ENCODE assay signal across 1 cellular context in the genomic region with DNA sequence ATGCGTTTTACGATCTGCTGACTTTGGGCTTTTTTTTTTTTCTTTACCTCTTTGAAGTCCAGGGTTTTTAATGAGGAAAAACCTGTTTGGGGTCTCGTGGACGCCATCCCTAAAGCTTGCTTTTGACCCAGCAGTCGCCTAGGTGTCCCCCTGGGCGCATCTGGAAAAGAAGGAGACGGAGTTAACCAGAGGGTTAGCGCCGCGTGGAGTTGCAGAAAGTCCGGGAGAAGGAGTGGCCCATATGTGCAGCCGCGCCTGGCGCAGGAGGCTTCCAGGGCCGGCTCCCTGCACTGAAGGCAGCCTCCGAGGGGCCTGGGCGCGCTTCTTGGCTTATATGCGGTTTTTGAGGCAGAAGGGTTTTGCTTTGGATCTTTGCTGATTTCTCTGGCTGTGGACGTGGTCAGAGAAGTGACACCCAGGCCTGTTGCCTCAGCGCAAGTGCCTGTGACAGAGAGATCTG.
TF ChIP-seq lines count a peak whose summit lies in the region.

No MANE protein-coding gene starts in this region.

TF ChIP-seq in HepG2, 621 proteins besides CTCF, POLR2A, EP300 and RAD21 (continued from another document and continues in another):
- no peak for TF ChIP-seq ZNF180 (CRISPR knock-in tag; IDR thresholded peaks at IDR 0.05; ENCODE audit: borderline replicate concordance, low read depth)
- TF ChIP-seq, protein P1, sequence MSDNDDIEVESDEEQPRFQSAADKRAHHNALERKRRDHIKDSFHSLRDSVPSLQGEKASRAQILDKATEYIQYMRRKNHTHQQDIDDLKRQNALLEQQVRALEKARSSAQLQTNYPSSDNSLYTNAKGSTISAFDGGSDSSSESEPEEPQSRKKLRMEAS (IDR thresholded peaks at IDR 0.05): 0 out of 2 replicates have a peak, but pooled peaks have one; percentile 5
- no peak for TF ChIP-seq ZSCAN12 (CRISPR knock-in tag; IDR thresholded peaks at IDR 0.05)
- TF ChIP-seq, protein P2, sequence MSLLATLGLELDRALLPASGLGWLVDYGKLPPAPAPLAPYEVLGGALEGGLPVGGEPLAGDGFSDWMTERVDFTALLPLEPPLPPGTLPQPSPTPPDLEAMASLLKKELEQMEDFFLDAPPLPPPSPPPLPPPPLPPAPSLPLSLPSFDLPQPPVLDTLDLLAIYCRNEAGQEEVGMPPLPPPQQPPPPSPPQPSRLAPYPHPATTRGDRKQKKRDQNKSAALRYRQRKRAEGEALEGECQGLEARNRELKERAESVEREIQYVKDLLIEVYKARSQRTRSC (CRISPR knock-in tag; IDR thresholded peaks at IDR 0.05; ENCODE audit: low read depth): peak; percentile 78; the same call in 1 of the 2 replicates
- TF ChIP-seq, protein P3, sequence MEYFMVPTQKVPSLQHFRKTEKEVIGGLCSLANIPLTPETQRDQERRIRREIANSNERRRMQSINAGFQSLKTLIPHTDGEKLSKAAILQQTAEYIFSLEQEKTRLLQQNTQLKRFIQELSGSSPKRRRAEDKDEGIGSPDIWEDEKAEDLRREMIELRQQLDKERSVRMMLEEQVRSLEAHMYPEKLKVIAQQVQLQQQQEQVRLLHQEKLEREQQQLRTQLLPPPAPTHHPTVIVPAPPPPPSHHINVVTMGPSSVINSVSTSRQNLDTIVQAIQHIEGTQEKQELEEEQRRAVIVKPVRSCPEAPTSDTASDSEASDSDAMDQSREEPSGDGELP (IDR thresholded peaks at IDR 0.05; ENCODE audit: borderline replicate concordance, low read depth): no peak
- no peak for TF ChIP-seq XRCC5 (optimal IDR thresholded peaks at IDR 0.05; ENCODE audit: low read length)
- no peak for TF ChIP-seq ZNF558 (CRISPR knock-in tag; IDR thresholded peaks at IDR 0.05; ENCODE audit: borderline replicate concordance)
- no peak for TF ChIP-seq RAD51 (IDR thresholded peaks at IDR 0.05; ENCODE audit: borderline replicate concordance)
- TF ChIP-seq ZMYM3 (CRISPR knock-in tag; IDR thresholded peaks at IDR 0.05): no peak
- no peak for TF ChIP-seq SRSF4 (IDR thresholded peaks at IDR 0.05; ENCODE audit: low read depth, low read length, poor library complexity, severe bottlenecking)
- no peak; the same call in 1 of the 2 replicates for TF ChIP-seq HOXA5 (CRISPR knock-in tag; IDR thresholded peaks at IDR 0.05)
- TF ChIP-seq ZNF75D (CRISPR knock-in tag; IDR thresholded peaks at IDR 0.05; ENCODE audit: borderline replicate concordance): no peak
- no peak for TF ChIP-seq MIER3 (CRISPR knock-in tag; IDR thresholded peaks at IDR 0.05; ENCODE audit: borderline replicate concordance)
- TF ChIP-seq, protein P4, sequence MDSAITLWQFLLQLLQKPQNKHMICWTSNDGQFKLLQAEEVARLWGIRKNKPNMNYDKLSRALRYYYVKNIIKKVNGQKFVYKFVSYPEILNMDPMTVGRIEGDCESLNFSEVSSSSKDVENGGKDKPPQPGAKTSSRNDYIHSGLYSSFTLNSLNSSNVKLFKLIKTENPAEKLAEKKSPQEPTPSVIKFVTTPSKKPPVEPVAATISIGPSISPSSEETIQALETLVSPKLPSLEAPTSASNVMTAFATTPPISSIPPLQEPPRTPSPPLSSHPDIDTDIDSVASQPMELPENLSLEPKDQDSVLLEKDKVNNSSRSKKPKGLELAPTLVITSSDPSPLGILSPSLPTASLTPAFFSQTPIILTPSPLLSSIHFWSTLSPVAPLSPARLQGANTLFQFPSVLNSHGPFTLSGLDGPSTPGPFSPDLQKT (CRISPR knock-in tag; IDR thresholded peaks at IDR 0.05; ENCODE audit: borderline replicate concordance): no peak
- no peak for TF ChIP-seq HMG20A (CRISPR knock-in tag; IDR thresholded peaks at IDR 0.05; ENCODE audit: borderline replicate concordance)
- TF ChIP-seq RARG (CRISPR knock-in tag; IDR thresholded peaks at IDR 0.05; ENCODE audit: low read depth): 0 out of 2 replicates have a peak, but pooled peaks have one; percentile 29
- no peak for TF ChIP-seq NRL (CRISPR knock-in tag; IDR thresholded peaks at IDR 0.05; ENCODE audit: borderline replicate concordance)
- TF ChIP-seq ZNF12 (CRISPR knock-in tag; IDR thresholded peaks at IDR 0.05): no peak
- TF ChIP-seq HNF4G (IDR thresholded peaks at IDR 0.05; ENCODE audit: borderline replicate concordance, low read depth, low read length): no peak
- TF ChIP-seq HNF4G (CRISPR knock-in tag; IDR thresholded peaks at IDR 0.05; ENCODE audit: borderline replicate concordance, low read depth): no peak
- no peak for TF ChIP-seq YEATS2 (CRISPR knock-in tag; IDR thresholded peaks at IDR 0.05; ENCODE audit: borderline replicate concordance)
- 0 out of 2 replicates have a peak, but pooled peaks have one; percentile 57 for TF ChIP-seq ZNF816 (CRISPR knock-in tag; IDR thresholded peaks at IDR 0.05; ENCODE audit: borderline replicate concordance)
- no peak for TF ChIP-seq PTBP1 (IDR thresholded peaks at IDR 0.05; ENCODE audit: low read depth, low read length, poor library complexity, severe bottlenecking)
- TF ChIP-seq ZNF547 (CRISPR knock-in tag; IDR thresholded peaks at IDR 0.05): no peak
- TF ChIP-seq NFKB2 (CRISPR knock-in tag; IDR thresholded peaks at IDR 0.05; ENCODE audit: borderline replicate concordance): no peak
- TF ChIP-seq AGO2 (optimal IDR thresholded peaks at IDR 0.05; ENCODE audit: low read depth, low read length): no peak
- no peak; the same call in 1 of the 2 replicates for TF ChIP-seq AKAP8 (CRISPR knock-in tag; IDR thresholded peaks at IDR 0.05)
- TF ChIP-seq ZNF552 (CRISPR knock-in tag; IDR thresholded peaks at IDR 0.05; ENCODE audit: borderline replicate concordance): no peak
- peak; percentile 89; the same call in 1 of the 2 replicates for TF ChIP-seq ARID2 (CRISPR knock-in tag; IDR thresholded peaks at IDR 0.05; ENCODE audit: borderline replicate concordance)
- TF ChIP-seq ZNF780A (CRISPR knock-in tag; IDR thresholded peaks at IDR 0.05): no peak
- no peak for TF ChIP-seq YEATS4 (CRISPR knock-in tag; IDR thresholded peaks at IDR 0.05; ENCODE audit: borderline replicate concordance)
- TF ChIP-seq ZNF430 (CRISPR knock-in tag; IDR thresholded peaks at IDR 0.05): no peak
- no peak for TF ChIP-seq HHEX (CRISPR knock-in tag; IDR thresholded peaks at IDR 0.05)
- no peak for TF ChIP-seq IKZF1 (IDR thresholded peaks at IDR 0.05)
- TF ChIP-seq, protein P5, sequence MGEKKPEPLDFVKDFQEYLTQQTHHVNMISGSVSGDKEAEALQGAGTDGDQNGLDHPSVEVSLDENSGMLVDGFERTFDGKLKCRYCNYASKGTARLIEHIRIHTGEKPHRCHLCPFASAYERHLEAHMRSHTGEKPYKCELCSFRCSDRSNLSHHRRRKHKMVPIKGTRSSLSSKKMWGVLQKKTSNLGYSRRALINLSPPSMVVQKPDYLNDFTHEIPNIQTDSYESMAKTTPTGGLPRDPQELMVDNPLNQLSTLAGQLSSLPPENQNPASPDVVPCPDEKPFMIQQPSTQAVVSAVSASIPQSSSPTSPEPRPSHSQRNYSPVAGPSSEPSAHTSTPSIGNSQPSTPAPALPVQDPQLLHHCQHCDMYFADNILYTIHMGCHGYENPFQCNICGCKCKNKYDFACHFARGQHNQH (CRISPR knock-in tag; IDR thresholded peaks at IDR 0.05): no peak
- TF ChIP-seq, protein P6, sequence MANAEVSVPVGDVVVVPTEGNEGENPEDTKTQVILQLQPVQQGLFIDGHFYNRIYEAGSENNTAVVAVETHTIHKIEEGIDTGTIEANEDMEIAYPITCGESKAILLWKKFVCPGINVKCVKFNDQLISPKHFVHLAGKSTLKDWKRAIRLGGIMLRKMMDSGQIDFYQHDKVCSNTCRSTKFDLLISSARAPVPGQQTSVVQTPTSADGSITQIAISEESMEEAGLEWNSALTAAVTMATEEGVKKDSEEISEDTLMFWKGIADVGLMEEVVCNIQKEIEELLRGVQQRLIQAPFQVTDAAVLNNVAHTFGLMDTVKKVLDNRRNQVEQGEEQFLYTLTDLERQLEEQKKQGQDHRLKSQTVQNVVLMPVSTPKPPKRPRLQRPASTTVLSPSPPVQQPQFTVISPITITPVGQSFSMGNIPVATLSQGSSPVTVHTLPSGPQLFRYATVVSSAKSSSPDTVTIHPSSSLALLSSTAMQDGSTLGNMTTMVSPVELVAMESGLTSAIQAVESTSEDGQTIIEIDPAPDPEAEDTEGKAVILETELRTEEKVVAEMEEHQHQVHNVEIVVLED (CRISPR knock-in tag; IDR thresholded peaks at IDR 0.05; ENCODE audit: borderline replicate concordance): no peak
- TF ChIP-seq ONECUT2 (CRISPR knock-in tag; IDR thresholded peaks at IDR 0.05): no peak
- no peak for TF ChIP-seq JARID2 (CRISPR knock-in tag; IDR thresholded peaks at IDR 0.05; ENCODE audit: insufficient replicate concordance)
- TF ChIP-seq, protein P7, sequence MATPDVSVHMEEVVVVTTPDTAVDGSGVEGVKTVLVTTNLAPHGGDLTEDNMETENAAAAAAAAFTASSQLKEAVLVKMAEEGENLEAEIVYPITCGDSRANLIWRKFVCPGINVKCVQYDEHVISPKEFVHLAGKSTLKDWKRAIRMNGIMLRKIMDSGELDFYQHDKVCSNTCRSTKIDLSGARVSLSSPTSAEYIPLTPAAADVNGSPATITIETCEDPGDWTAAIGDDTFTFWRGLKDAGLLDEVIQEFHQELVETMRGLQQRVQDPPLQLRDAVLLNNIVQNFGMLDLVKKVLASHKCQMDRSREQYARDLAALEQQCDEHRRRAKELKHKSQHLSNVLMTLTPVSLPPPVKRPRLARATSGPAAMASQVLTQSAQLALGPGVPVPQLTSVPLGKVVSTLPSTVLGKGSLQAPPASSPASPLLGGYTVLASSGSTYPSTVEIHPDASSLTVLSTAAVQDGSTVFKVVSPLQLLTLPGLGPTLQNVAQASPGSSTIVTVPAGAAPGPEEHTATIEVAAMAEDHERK (CRISPR knock-in tag; IDR thresholded peaks at IDR 0.05; ENCODE audit: low read depth): no peak
- TF ChIP-seq SRSF9 (IDR thresholded peaks at IDR 0.05; ENCODE audit: borderline replicate concordance, insufficient read depth, low read depth, low read length, poor library complexity, severe bottlenecking): no peak
- TF ChIP-seq XBP1 (CRISPR knock-in tag; IDR thresholded peaks at IDR 0.05): 0 out of 2 replicates have a peak, but pooled peaks have one; percentile 12
- TF ChIP-seq, protein P8, sequence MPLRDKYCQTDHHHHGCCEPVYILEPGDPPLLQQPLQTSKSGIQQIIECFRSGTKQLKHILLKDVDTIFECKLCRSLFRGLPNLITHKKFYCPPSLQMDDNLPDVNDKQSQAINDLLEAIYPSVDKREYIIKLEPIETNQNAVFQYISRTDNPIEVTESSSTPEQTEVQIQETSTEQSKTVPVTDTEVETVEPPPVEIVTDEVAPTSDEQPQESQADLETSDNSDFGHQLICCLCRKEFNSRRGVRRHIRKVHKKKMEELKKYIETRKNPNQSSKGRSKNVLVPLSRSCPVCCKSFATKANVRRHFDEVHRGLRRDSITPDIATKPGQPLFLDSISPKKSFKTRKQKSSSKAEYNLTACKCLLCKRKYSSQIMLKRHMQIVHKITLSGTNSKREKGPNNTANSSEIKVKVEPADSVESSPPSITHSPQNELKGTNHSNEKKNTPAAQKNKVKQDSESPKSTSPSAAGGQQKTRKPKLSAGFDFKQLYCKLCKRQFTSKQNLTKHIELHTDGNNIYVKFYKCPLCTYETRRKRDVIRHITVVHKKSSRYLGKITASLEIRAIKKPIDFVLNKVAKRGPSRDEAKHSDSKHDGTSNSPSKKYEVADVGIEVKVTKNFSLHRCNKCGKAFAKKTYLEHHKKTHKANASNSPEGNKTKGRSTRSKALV (CRISPR knock-in tag; IDR thresholded peaks at IDR 0.05): no peak
- no peak for TF ChIP-seq ZNF317 (CRISPR knock-in tag; IDR thresholded peaks at IDR 0.05)
- no peak for TF ChIP-seq ZNF292 (CRISPR knock-in tag; IDR thresholded peaks at IDR 0.05; ENCODE audit: borderline replicate concordance, low read depth)
- TF ChIP-seq ZNF382 (CRISPR knock-in tag; IDR thresholded peaks at IDR 0.05; ENCODE audit: borderline replicate concordance): no peak
- TF ChIP-seq, protein P9, sequence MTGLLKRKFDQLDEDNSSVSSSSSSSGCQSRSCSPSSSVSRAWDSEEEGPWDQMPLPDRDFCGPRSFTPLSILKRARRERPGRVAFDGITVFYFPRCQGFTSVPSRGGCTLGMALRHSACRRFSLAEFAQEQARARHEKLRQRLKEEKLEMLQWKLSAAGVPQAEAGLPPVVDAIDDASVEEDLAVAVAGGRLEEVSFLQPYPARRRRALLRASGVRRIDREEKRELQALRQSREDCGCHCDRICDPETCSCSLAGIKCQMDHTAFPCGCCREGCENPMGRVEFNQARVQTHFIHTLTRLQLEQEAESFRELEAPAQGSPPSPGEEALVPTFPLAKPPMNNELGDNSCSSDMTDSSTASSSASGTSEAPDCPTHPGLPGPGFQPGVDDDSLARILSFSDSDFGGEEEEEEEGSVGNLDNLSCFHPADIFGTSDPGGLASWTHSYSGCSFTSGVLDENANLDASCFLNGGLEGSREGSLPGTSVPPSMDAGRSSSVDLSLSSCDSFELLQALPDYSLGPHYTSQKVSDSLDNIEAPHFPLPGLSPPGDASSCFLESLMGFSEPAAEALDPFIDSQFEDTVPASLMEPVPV (CRISPR knock-in tag; IDR thresholded peaks at IDR 0.05): no peak; the same call in 1 of the 2 replicates
- no peak for TF ChIP-seq ZNF556 (CRISPR knock-in tag; IDR thresholded peaks at IDR 0.05; ENCODE audit: borderline replicate concordance)
- TF ChIP-seq TCF7 (IDR thresholded peaks at IDR 0.05; ENCODE audit: low read depth): no peak
- TF ChIP-seq, protein P10, sequence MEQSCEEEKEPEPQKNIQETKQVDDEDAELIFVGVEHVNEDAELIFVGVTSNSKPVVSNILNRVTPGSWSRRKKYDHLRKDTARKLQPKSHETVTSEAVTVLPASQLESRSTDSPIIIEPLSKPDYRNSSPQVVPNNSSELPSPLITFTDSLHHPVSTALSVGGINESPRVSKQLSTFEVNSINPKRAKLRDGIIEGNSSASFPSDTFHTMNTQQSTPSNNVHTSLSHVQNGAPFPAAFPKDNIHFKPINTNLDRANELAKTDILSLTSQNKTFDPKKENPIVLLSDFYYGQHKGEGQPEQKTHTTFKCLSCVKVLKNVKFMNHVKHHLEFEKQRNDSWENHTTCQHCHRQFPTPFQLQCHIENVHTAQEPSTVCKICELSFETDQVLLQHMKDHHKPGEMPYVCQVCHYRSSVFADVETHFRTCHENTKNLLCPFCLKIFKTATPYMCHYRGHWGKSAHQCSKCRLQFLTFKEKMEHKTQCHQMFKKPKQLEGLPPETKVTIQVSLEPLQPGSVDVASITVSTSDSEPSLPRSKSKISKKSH (CRISPR knock-in tag; IDR thresholded peaks at IDR 0.05; ENCODE audit: borderline replicate concordance): no peak; the same call in 1 of the 2 replicates
- TF ChIP-seq, protein P11, sequence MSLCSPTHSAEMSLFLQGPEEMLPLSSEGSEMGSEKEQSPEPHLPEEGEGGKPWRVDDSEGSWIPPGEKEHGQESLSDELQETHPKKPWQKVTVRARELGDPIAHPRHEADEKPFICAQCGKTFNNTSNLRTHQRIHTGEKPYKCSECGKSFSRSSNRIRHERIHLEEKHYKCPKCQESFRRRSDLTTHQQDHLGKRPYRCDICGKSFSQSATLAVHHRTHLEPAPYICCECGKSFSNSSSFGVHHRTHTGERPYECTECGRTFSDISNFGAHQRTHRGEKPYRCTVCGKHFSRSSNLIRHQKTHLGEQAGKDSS (CRISPR knock-in tag; IDR thresholded peaks at IDR 0.05; ENCODE audit: borderline replicate concordance, low read depth): 0 out of 2 replicates have a peak, but pooled peaks have one; percentile 7
